ENCODE assay signal across 8 cellular contexts in genomic region chr6:41071923-41072835, GRCh38. TPM values are rescaled to one million over a fixed set of nuclear protein-coding genes. Genes with fewer than 3 reads are reported as not detected.
A peak's percentile ranks its signal among the peaks of the same experiment; 100 is the strongest.
DNase-seq lines count a peak whose midpoint lies in the region; ATAC-seq and TF ChIP-seq lines count a peak whose summit lies in the region.

OARD1 (minus strand) TSS chr6:41072356; CDS start chr6:41071634, 722 bp downstream.

- H3K27me3 ChIP-seq in H7 (ENCODE audit: control insufficient read depth, insufficient read depth, low read length), result no peaks in the 10 kb centered on the region

- no peak for TF ChIP-seq CTCF in fibroblast of the aortic adventitia (IDR thresholded peaks at IDR 0.05; ENCODE audit: insufficient read depth, low read length)
- no peak for TF ChIP-seq CTCF in nephron (IDR thresholded peaks at IDR 0.05; ENCODE audit: unreplicated experiment in 3 of 3)

- H3K4me1 Mint-ChIP-seq in nephron, result peaks cover 39% of the 10 kb centered on the region
- peaks cover 40% of the 10 kb centered on the region for H3K4me1 Mint-ChIP-seq in stimulated activated naive CD8-positive, alpha-beta T cell treated with anti-CD3 and anti-CD28 coated beads, Interleukin-15, amount 100 ng/mL, for 72 hours

- H3K36me3 ChIP-seq in H7 (replicated peaks; ENCODE audit: control insufficient read depth, insufficient read depth, low read length), result no peaks in the 10 kb centered on the region; the same call in none of the 2 replicates

- H3K4me3 ChIP-seq in H7 (ENCODE audit: insufficient read depth, low read depth, low read length) (peak within 1 kb of the TSS; percentile 82), fibroblast of the aortic adventitia (ENCODE audit: low read depth, low read length) (peak within 1 kb of the TSS; percentile 92)

- peaks cover 8% of the 10 kb centered on the region for H3K36me3 Mint-ChIP-seq in nephron (ENCODE audit: low read depth)

- ATAC-seq in stimulated activated naive CD8-positive, alpha-beta T cell treated with anti-CD3 and anti-CD28 coated beads, Interleukin-15, amount 100 ng/mL, for 72 hours, result peak; percentile 86

- H3K27me3 Mint-ChIP-seq in nephron (ENCODE audit: low read depth), result no peaks in the 10 kb centered on the region
- H3K27me3 Mint-ChIP-seq in stimulated activated naive CD8-positive, alpha-beta T cell treated with anti-CD3 and anti-CD28 coated beads, Interleukin-15, amount 100 ng/mL, for 72 hours, result no peaks in the 10 kb centered on the region

- H3K9me3 Mint-ChIP-seq in nephron, result no peaks in the 10 kb centered on the region
- no peaks in the 10 kb centered on the region for H3K9me3 Mint-ChIP-seq in stimulated activated naive CD8-positive, alpha-beta T cell treated with anti-CD3 and anti-CD28 coated beads, Interleukin-15, amount 100 ng/mL, for 72 hours

- peak within 1 kb of the TSS; percentile 91 to 98 (median 94) for H3K27ac Mint-ChIP-seq in nephron
- H3K27ac Mint-ChIP-seq in stimulated activated naive CD8-positive, alpha-beta T cell treated with anti-CD3 and anti-CD28 coated beads, Interleukin-15, amount 100 ng/mL, for 72 hours, result peak within 1 kb of the TSS; percentile 97

- peak within 1 kb of the TSS; percentile 92 to 96 (median 93) for H3K4me3 Mint-ChIP-seq in nephron
- peak within 1 kb of the TSS; percentile 93 to 95 for H3K4me3 Mint-ChIP-seq in stimulated activated naive CD8-positive, alpha-beta T cell treated with anti-CD3 and anti-CD28 coated beads, Interleukin-15, amount 100 ng/mL, for 72 hours

- peak; percentile 100 for DNase-seq in ELF-1 (ENCODE audit: low read depth, low spot score)
- DNase-seq in H7, result peak; percentile 92
- DNase-seq in M059J (ENCODE audit: low read depth), result peak; percentile 99
- DNase-seq in SHP77 (lab: John Stamatoyannopoulos, UW), result peak; percentile 98 to 100
- DNase-seq in activated effector memory CD4-positive, alpha-beta T cell treated with Interleukin-2 at 50 U/mL for 16 hours, result peak; percentile 100
- peak; percentile 100 for DNase-seq in fibroblast of the aortic adventitia (ENCODE audit: low read depth)
- peak; percentile 100 for DNase-seq in stimulated activated naive CD8-positive, alpha-beta T cell treated with anti-CD3 and anti-CD28 coated beads, Interleukin-15, amount 100 ng/mL, for 72 hours

RNA-seq across cellular contexts. Expression of gene OARD1, which starts in this region (rescaled TPM):
- 15.3 and 23.2 TPM in 2 replicates for total RNA-seq in H7 (2014; rRNA removed; shearing (Covaris generic))
- 17.7 and 23.0 TPM in 2 replicates for total RNA-seq in M059J (2014; rRNA removed; shearing (Covaris generic))
- total RNA-seq in fibroblast of the aortic adventitia (ENCODE audit: low replicate concordance), result 4.6 and 10.8 TPM in 2 replicates

Comparison
In these comparisons a context has a peak if more than half of its experiments do, and no peak if none do; other contexts are left out.
1. Peak in every context shown above with its lines: DNase-seq, ATAC-seq and H3K4me3 ChIP-seq.